12 cellular contexts compared by ENCODE assay signal in genomic region chr15:70569718-70570231, GRCh38.
DNase-seq lines count a peak whose midpoint lies in the region; ATAC-seq, FAIRE-seq and TF ChIP-seq lines count a peak whose summit lies in the region.
"Had no signal": no experiment of that assay in that cellular context is flagged by ENCODE, and none has a peak within 500 bp of the region (broad histone marks: within the 10 kb centered on the region; RNA-seq: fewer than 3 reads in every experiment).

No MANE protein-coding gene starts in this region.

- H3K9me3 ChIP-seq in SK-N-SH (no peaks in the 10 kb centered on the region), GM12878 (replicated peaks; ENCODE audit: control insufficient read depth, insufficient read depth, low read length) (no peaks in the 10 kb centered on the region; the same call in 2 of the 3 replicates)

- CTCF ChIA-PET in SK-N-SH (lab: Yijun Ruan, JAX): interaction anchor here (0.9 to 2.0 kb wide), 14 partner anchors 8 to 1028 kb away, joined by 3 to 8 read pairs (median 4); no protein-coding TSS in a partner anchor
- CTCF ChIA-PET in GM12878 (lab: Yijun Ruan, JAX): interaction anchor here (1.0 to 2.8 kb wide), 5 partner anchors 10 to 155 kb away, joined by 3 to 18 read pairs (median 6); no protein-coding TSS in a partner anchor

- 70% methylated on average over 6 of the region's 6 CpGs for WGBS in SK-N-SH (ENCODE audit: low lambda C conversion rate)
- WGBS in GM12878 (ENCODE audit: insufficient coverage, insufficient replicate concordance, low lambda C conversion rate, missing lambda C conversion rate): 15% methylated on average over 6 of the region's 6 CpGs

- peak; percentile 42 for ATAC-seq in SK-N-SH treated with all-trans-retinoic acid at 6 μM for 48 hours
- no peak for ATAC-seq in GM12878
- ATAC-seq in HG03442 (IDR thresholded peaks at IDR 0.05; ENCODE audit: unreplicated experiment): no peak

- no peaks in the 10 kb centered on the region for H3K27me3 ChIP-seq in SK-N-SH (ENCODE audit: insufficient read depth)
- H3K27me3 ChIP-seq in GM12878 (replicated peaks in 1 of 2; ENCODE audit: control insufficient read depth in 2 of 2, insufficient read depth in 2 of 2, low read length in 1 of 2): no peaks in the 10 kb centered on the region; a peak in 2 of 4 replicates

- H3K27ac ChIP-seq in SK-N-SH (ENCODE audit: low read depth in 2 of 2, low read length in 1 of 2) (no peak overlapping the region), GM12878 (ENCODE audit: control insufficient read depth, insufficient read depth) (no peak overlapping the region)
- H3K27ac ChIP-seq: GM23248 had no signal

- H2AFZ ChIP-seq in SK-N-SH (ENCODE audit: low read depth): no peak overlapping the region
- H2AFZ ChIP-seq in GM12878 (ENCODE audit: control insufficient read depth, low read depth, low read length): no peak overlapping the region
- H2AFZ ChIP-seq: GM23248 had no signal

- SMC1A ChIA-PET in GM12878 (lab: Charles Lee; ENCODE audit: uncharacterized antibody, unreplicated experiment): interaction anchor here (0.9 to 1.3 kb wide), 2 partner anchors 99 to 153 kb away, joined by 3 to 17 read pairs; no protein-coding TSS in a partner anchor

- H3K4me2 ChIP-seq in SK-N-SH: no peak overlapping the region
- H3K4me2 ChIP-seq in GM12878 (ENCODE audit: control insufficient read depth, insufficient read depth): no peak overlapping the region

- H3K36me3 ChIP-seq in SK-N-SH (replicated peaks in 1 of 2; ENCODE audit: control insufficient read depth in 1 of 2, insufficient read depth in 2 of 2, low read length in 1 of 2): no peaks in the 10 kb centered on the region
- H3K36me3 ChIP-seq in GM12878 (ENCODE audit: control insufficient read depth in 2 of 2, insufficient read depth in 2 of 2, low read length in 1 of 2): no peaks in the 10 kb centered on the region

- BruUV-seq in GM12878 (replicated peaks; lab: Mats Ljungman, UMichigan): no TSS peak

- TF ChIP-seq CTCF in SK-N-SH (IDR thresholded peaks at IDR 0.05) (no peak), GM12878 (IDR thresholded peaks at IDR 0.05 in 2 of 3, conservative IDR thresholded peaks at IDR 0.05 in 1 of 3; ENCODE audit: control insufficient read depth in 2 of 3, extremely low read depth in 1 of 3, insufficient read depth in 1 of 3, low read depth in 3 of 3, low read length in 3 of 3) (no peak)

- H3K9me2 ChIP-seq in SK-N-SH: no peaks in the 10 kb centered on the region

- H4K20me1 ChIP-seq in SK-N-SH (ENCODE audit: insufficient read depth): no peaks in the 10 kb centered on the region
- H4K20me1 ChIP-seq in GM12878 (ENCODE audit: control insufficient read depth, insufficient read depth): no peaks in the 10 kb centered on the region

- TF ChIP-seq RAD21 in SK-N-SH (IDR thresholded peaks at IDR 0.05; ENCODE audit: low read length): no peak
- no peak for TF ChIP-seq RAD21 in GM12878 (IDR thresholded peaks at IDR 0.05; ENCODE audit: insufficient read depth, low read depth, low read length)

- DNase-seq in SK-N-SH (no peak), HPDE6-E6E7 (ENCODE audit: extremely low spot score) (peak; percentile 37), GM12878 (ENCODE audit: low read depth, low spot score) (no peak), islet precursor cell (peak; percentile 29), dedifferentiated amniotic fluid mesenchymal stem cell (ENCODE audit: extremely low spot score) (no peak), DMS79 (lab: John Stamatoyannopoulos, UW) (no peak)
- DNase-seq: activated CD4-positive, alpha-beta T cell treated with anti-CD3 and anti-CD28 coated beads for 1 hour; glutamatergic neuron; NCI-H1105 treated with DMSO at 0.1 percent for 48 hours had no signal

- H3K9ac ChIP-seq in SK-N-SH (no peak overlapping the region), GM12878 (ENCODE audit: control insufficient read depth, insufficient read depth, low read length) (no peak overlapping the region)
- H3K9ac ChIP-seq: GM23248 had no signal

- H3K4me3 ChIP-seq in SK-N-SH (ENCODE audit: low read depth in 2 of 2, low read length in 1 of 2) (no peak overlapping the region), GM12878 (no peak overlapping the region)
- H3K4me3 ChIP-seq: GM23248 had no signal

- POLR2A ChIA-PET in SK-N-SH (lab: Yijun Ruan, JAX): no interaction called here
- POLR2A ChIA-PET in GM12878 (lab: Charles Lee): no interaction called here

- intact Hi-C loops in GM12878 (cut with micrococcal nuclease; ENCODE audit: unreplicated experiment): loop anchor here (10.0 kb wide), 1 partner anchor 155 kb away; no protein-coding TSS in a partner anchor

- no peak for TF ChIP-seq POLR2A in GM12878 (IDR thresholded peaks at IDR 0.05; ENCODE audit: low read depth, low read length)

- in situ Hi-C loops in GM12878 (cut with MboI): no loop called here

- no peaks in the 10 kb centered on the region for H3F3A ChIP-seq in SK-N-SH (replicated peaks; ENCODE audit: insufficient read depth)

- FAIRE-seq in GM12878 (lab: Jason Lieb, UNC): no peak

- TF ChIP-seq EP300 in SK-N-SH (IDR thresholded peaks at IDR 0.05; ENCODE audit: borderline replicate concordance in 1 of 2, low read depth in 1 of 2, low read length in 1 of 2) (no peak), GM12878 (IDR thresholded peaks at IDR 0.05; ENCODE audit: borderline replicate concordance in 1 of 2, control insufficient read depth in 1 of 2, low read depth in 2 of 2, low read length in 2 of 2) (no peak)

- H3K79me2 ChIP-seq in SK-N-SH (ENCODE audit: insufficient read depth) (no peaks in the 10 kb centered on the region), GM12878 (ENCODE audit: control insufficient read depth, insufficient read depth, low read length) (no peaks in the 10 kb centered on the region)

- RAD21 ChIA-PET in GM12878 (lab: Charles Lee; ENCODE audit: unreplicated experiment): interaction anchor here (2.5 kb wide), 1 partner anchor 153 kb away, joined by 14 read pairs; no protein-coding TSS in a partner anchor

- H3K4me1 ChIP-seq in SK-N-SH (ENCODE audit: control insufficient read depth in 1 of 2, insufficient read depth in 2 of 2, low read depth in 1 of 2, low read length in 1 of 2): no peaks in the 10 kb centered on the region
- H3K4me1 ChIP-seq in GM12878 (ENCODE audit: control insufficient read depth, insufficient read depth, low read length): no peaks in the 10 kb centered on the region

TF ChIP-seq in SK-N-SH treated with all-trans-retinoic acid at 6 μM for 48 hours, 23 proteins besides CTCF, POLR2A, EP300 and RAD21 (continues in another document):
- no peak for TF ChIP-seq ISL1 (CRISPR knock-in tag; IDR thresholded peaks at IDR 0.05)
- TF ChIP-seq ZFP3 (CRISPR knock-in tag; IDR thresholded peaks at IDR 0.05): no peak
- no peak for TF ChIP-seq ZNF70 (CRISPR knock-in tag; IDR thresholded peaks at IDR 0.05)
- TF ChIP-seq, protein P1, sequence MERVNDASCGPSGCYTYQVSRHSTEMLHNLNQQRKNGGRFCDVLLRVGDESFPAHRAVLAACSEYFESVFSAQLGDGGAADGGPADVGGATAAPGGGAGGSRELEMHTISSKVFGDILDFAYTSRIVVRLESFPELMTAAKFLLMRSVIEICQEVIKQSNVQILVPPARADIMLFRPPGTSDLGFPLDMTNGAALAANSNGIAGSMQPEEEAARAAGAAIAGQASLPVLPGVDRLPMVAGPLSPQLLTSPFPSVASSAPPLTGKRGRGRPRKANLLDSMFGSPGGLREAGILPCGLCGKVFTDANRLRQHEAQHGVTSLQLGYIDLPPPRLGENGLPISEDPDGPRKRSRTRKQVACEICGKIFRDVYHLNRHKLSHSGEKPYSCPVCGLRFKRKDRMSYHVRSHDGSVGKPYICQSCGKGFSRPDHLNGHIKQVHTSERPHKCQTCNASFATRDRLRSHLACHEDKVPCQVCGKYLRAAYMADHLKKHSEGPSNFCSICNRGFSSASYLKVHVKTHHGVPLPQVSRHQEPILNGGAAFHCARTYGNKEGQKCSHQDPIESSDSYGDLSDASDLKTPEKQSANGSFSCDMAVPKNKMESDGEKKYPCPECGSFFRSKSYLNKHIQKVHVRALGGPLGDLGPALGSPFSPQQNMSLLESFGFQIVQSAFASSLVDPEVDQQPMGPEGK (CRISPR knock-in tag; IDR thresholded peaks at IDR 0.05; ENCODE audit: borderline replicate concordance): no peak

TF ChIP-seq in SK-N-SH, 30 proteins besides CTCF, POLR2A, EP300 and RAD21 (continues in another document):
- no peak for TF ChIP-seq EZH2phosphoT487 (IDR thresholded peaks at IDR 0.05; ENCODE audit: borderline replicate concordance, low read depth)
- TF ChIP-seq POLR2AphosphoS5 (IDR thresholded peaks at IDR 0.05; ENCODE audit: low read depth, low read length): no peak
- no peak for TF ChIP-seq NFIC (IDR thresholded peaks at IDR 0.05; ENCODE audit: borderline replicate concordance)
- TF ChIP-seq SIN3A (IDR thresholded peaks at IDR 0.05; ENCODE audit: borderline replicate concordance, low read depth, low read length): no peak
- no peak for TF ChIP-seq USF2 (IDR thresholded peaks at IDR 0.05; ENCODE audit: borderline replicate concordance, low read depth, low read length)
- TF ChIP-seq JUND (IDR thresholded peaks at IDR 0.05): no peak

TF ChIP-seq in GM12878, 131 proteins besides CTCF, POLR2A, EP300 and RAD21:
- TF ChIP-seq ASH2L (IDR thresholded peaks at IDR 0.05; ENCODE audit: borderline replicate concordance, low read depth): no peak
- peak in 1 of 2 experiments; percentile 15; a peak in 1 of 4 replicates for TF ChIP-seq BHLHE40 (IDR thresholded peaks at IDR 0.05; ENCODE audit: borderline replicate concordance in 1 of 2, low read depth in 2 of 2, low read length in 1 of 2)
- TF ChIP-seq RFX5 (IDR thresholded peaks at IDR 0.05; ENCODE audit: low read depth, low read length): no peak
- no peak for TF ChIP-seq NFYA (IDR thresholded peaks at IDR 0.05; ENCODE audit: borderline replicate concordance, low read depth, low read length)
- TF ChIP-seq NR2F1 (conservative IDR thresholded peaks at IDR 0.05): 0 out of 2 replicates have a peak, but pooled peaks have one; percentile 19
- TF ChIP-seq, protein P2, sequence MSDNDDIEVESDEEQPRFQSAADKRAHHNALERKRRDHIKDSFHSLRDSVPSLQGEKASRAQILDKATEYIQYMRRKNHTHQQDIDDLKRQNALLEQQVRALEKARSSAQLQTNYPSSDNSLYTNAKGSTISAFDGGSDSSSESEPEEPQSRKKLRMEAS (IDR thresholded peaks at IDR 0.05; ENCODE audit: low read depth, low read length): no peak
TF ChIP-seq in GM12878: peak in this region for 2.

Comparison
In these comparisons a context has a peak if more than half of its experiments do, and no peak if none do; other contexts are left out.
1. DNase-seq: peak in HPDE6-E6E7 (single experiment) and islet precursor cell (single experiment); none in SK-N-SH (single experiment), GM12878 (single experiment), dedifferentiated amniotic fluid mesenchymal stem cell (single experiment) and DMS79 (single experiment).